Comparison of ENCODE assay signal across 8 cellular contexts in the genomic region with DNA sequence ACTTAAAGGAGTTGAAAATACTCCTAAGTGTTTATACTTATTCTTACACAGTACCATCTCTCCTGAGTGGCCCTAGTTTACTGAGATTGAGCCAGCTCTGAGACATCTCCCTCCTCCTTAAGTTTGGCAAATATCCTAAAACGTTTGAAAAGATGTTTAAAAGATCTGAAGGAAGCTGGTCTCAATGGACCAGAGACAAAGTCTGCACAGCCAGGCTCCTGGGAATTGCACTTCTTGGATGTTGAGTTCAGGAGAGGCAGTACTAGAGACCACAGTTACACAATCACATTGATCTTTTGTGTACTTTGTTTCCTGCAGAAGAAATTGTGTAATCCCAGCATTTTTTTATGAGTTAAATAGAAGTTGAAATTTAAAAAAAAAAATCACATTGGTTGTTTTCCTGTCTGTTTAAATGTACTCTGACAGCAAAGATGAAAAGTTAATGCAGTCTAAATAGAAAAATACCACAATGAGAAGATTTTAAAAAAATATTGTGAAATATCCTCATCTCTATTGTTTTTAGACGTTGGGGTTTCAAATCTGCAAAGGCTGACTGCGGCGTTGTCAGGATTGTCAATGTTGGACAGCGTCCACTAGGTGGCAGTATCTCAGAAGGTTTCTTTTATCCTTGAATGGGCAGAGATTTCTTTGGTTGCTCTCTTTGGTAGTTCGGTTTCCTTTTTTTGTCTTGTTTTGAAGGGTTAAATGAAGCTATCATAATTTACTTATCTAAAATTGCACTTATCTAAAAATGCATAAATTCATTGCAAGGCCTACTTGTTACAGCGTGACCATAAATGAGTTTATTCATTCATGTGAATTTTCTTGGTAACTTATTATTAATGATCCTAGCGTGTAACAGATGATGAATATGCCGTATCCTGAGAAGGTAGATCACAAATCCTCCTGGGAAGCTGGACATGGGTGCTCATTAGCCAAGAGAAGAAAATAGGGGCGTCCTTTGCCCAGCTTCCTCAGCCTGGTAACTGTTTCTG. TPM values are rescaled to one million over a fixed set of nuclear protein-coding genes. Genes with fewer than 3 reads are reported as not detected.
DNase-seq lines count a peak whose midpoint lies in the region; ATAC-seq, FAIRE-seq and TF ChIP-seq lines count a peak whose summit lies in the region.

No MANE protein-coding gene starts in this region.

- H3K9me3 ChIP-seq in DOHH2 (ENCODE audit: control insufficient read depth, insufficient read depth, low read length) (no peaks in the 10 kb centered on the region), endothelial cell of umbilical vein (replicated peaks; ENCODE audit: control insufficient read depth, insufficient read depth, low read length) (no peaks in the 10 kb centered on the region), mucosa of descending colon (no peaks in the 10 kb centered on the region)

- H3K79me2 ChIP-seq in DOHH2 (ENCODE audit: control insufficient read depth, low read length) (no peaks in the 10 kb centered on the region), endothelial cell of umbilical vein (ENCODE audit: control insufficient read depth, insufficient read depth, low read length) (no peaks in the 10 kb centered on the region)

- H3K36me3 ChIP-seq in DOHH2 (ENCODE audit: control insufficient read depth, low read length) (no peaks in the 10 kb centered on the region), endothelial cell of umbilical vein (ENCODE audit: control insufficient read depth in 2 of 2, extremely low read depth in 1 of 2, insufficient read depth in 2 of 2, low read length in 2 of 2) (no peaks in the 10 kb centered on the region), mucosa of descending colon (ENCODE audit: low read depth) (no peaks in the 10 kb centered on the region)

- no peak overlapping the region for H3K9ac ChIP-seq in endothelial cell of umbilical vein (replicated peaks; ENCODE audit: extremely low read depth, insufficient read depth, low read length)

- CTCF ChIA-PET in activated CD8-positive, alpha-beta T cell treated with anti-CD3 and anti-CD28 coated beads, Interleukin-2, amount 10 ng/mL, durations not matched to agents 7 days and 5 days (lab: Charles Lee): interaction anchor here (0.6 to 2.0 kb wide), 22 partner anchors 11 to 1931 kb away, joined by 3 to 14 read pairs (median 3); no protein-coding TSS in a partner anchor
- CTCF ChIA-PET in endothelial cell of umbilical vein (lab: Charles Lee): interaction anchor here (0.6 to 3.8 kb wide), 20 partner anchors 9 to 1284 kb away, joined by 3 to 29 read pairs (median 3); no protein-coding TSS in a partner anchor

- DNase-seq in NCI-H748 (lab: John Stamatoyannopoulos, UW; ENCODE audit: unreplicated experiment) (peak; percentile 70), endothelial cell of umbilical vein (ENCODE audit: low read depth, low spot score) (peak; percentile 62), mucosa of descending colon (peak in 1 of 3 donors; percentile 67)
- peak; percentile 72 for DNase-seq in activated CD8-positive, alpha-beta T cell treated with anti-CD3 and anti-CD28 coated beads, Interleukin-2, amount 10 ng/mL, durations not matched to agents 7 days and 5 days
- DNase-seq in stimulated activated naive CD8-positive, alpha-beta T cell treated with anti-CD3 and anti-CD28 coated beads, Interleukin-15, amount 100 ng/mL, for 72 hours: peak; percentile 30 to 45

- no peak overlapping the region for H3K27ac Mint-ChIP-seq in activated CD8-positive, alpha-beta T cell treated with anti-CD3 and anti-CD28 coated beads, Interleukin-2, amount 10 ng/mL, durations not matched to agents 7 days and 5 days
- no peak overlapping the region for H3K27ac Mint-ChIP-seq in stimulated activated naive CD8-positive, alpha-beta T cell treated with anti-CD3 and anti-CD28 coated beads, Interleukin-15, amount 100 ng/mL, for 72 hours

- H3K4me1 Mint-ChIP-seq in activated CD8-positive, alpha-beta T cell treated with anti-CD3 and anti-CD28 coated beads, Interleukin-2, amount 10 ng/mL, durations not matched to agents 7 days and 5 days (ENCODE audit: low read depth): no peaks in the 10 kb centered on the region
- H3K4me1 Mint-ChIP-seq in stimulated activated naive CD8-positive, alpha-beta T cell treated with anti-CD3 and anti-CD28 coated beads, Interleukin-15, amount 100 ng/mL, for 72 hours: peaks cover 4% of the 10 kb centered on the region

- peak; percentile 76 for TF ChIP-seq CTCF in DOHH2 (IDR thresholded peaks at IDR 0.05; ENCODE audit: low read depth, low read length, poor library complexity, severe bottlenecking)
- peak; percentile 72 to 75 for TF ChIP-seq CTCF in endothelial cell of umbilical vein (IDR thresholded peaks at IDR 0.05; ENCODE audit: extremely low read depth in 1 of 2, insufficient read depth in 1 of 2, low read depth in 1 of 2, low read length in 2 of 2)
- TF ChIP-seq CTCF in mucosa of descending colon (IDR thresholded peaks at IDR 0.05): peak; percentile 62

- H3K9me3 Mint-ChIP-seq in activated CD8-positive, alpha-beta T cell treated with anti-CD3 and anti-CD28 coated beads, Interleukin-2, amount 10 ng/mL, durations not matched to agents 7 days and 5 days (ENCODE audit: insufficient read depth): no peaks in the 10 kb centered on the region
- H3K9me3 Mint-ChIP-seq in stimulated activated naive CD8-positive, alpha-beta T cell treated with anti-CD3 and anti-CD28 coated beads, Interleukin-15, amount 100 ng/mL, for 72 hours: no peaks in the 10 kb centered on the region

- BruUV-seq in endothelial cell of umbilical vein (replicated peaks; lab: Mats Ljungman, UMichigan): no TSS peak

- dilution Hi-C loops in endothelial cell of umbilical vein (cut with MboI; ENCODE audit: extremely low pct_ligation_motif_present, low sequenced_read_pairs): no loop called here

- intact Hi-C loops in endothelial cell of umbilical vein (cut with micrococcal nuclease) (loop anchor here (1.0 to 10.0 kb wide), 4 partner anchors 230 to 1280 kb away; no protein-coding TSS in a partner anchor), mucosa of descending colon (cut with DNase I, micrococcal nuclease) (no loop called here)

- H3K36me3 Mint-ChIP-seq in activated CD8-positive, alpha-beta T cell treated with anti-CD3 and anti-CD28 coated beads, Interleukin-2, amount 10 ng/mL, durations not matched to agents 7 days and 5 days (ENCODE audit: low read depth): no peaks in the 10 kb centered on the region

- no peak overlapping the region for H3K4me3 Mint-ChIP-seq in activated CD8-positive, alpha-beta T cell treated with anti-CD3 and anti-CD28 coated beads, Interleukin-2, amount 10 ng/mL, durations not matched to agents 7 days and 5 days
- no peak overlapping the region for H3K4me3 Mint-ChIP-seq in stimulated activated naive CD8-positive, alpha-beta T cell treated with anti-CD3 and anti-CD28 coated beads, Interleukin-15, amount 100 ng/mL, for 72 hours

- POLR2A ChIA-PET in activated CD8-positive, alpha-beta T cell treated with anti-CD3 and anti-CD28 coated beads, Interleukin-2, amount 10 ng/mL, durations not matched to agents 7 days and 5 days (lab: Charles Lee): interaction anchor here (1.0 kb wide), 1 partner anchor 202 kb away, joined by 3 read pairs; no protein-coding TSS in a partner anchor
- POLR2A ChIA-PET in endothelial cell of umbilical vein (lab: Charles Lee): no interaction called here

- no peaks in the 10 kb centered on the region for H3K9me1 ChIP-seq in endothelial cell of umbilical vein (replicated peaks; ENCODE audit: control insufficient read depth, extremely low read depth, insufficient read depth, low read length)

- H3K4me3 ChIP-seq in DOHH2 (ENCODE audit: low read length): no peak overlapping the region
- H3K4me3 ChIP-seq in endothelial cell of umbilical vein (replicated peaks in 1 of 3; ENCODE audit: insufficient read depth in 1 of 3, low read depth in 1 of 3, low read length in 3 of 3): no peak overlapping the region
- H3K4me3 ChIP-seq in mucosa of descending colon: no peak overlapping the region

- no peaks in the 10 kb centered on the region for H3K27me3 ChIP-seq in DOHH2 (ENCODE audit: control insufficient read depth, low read length)
- peaks cover 3 to 10% of the 10 kb centered on the region in 2 experiments for H3K27me3 ChIP-seq in endothelial cell of umbilical vein (ENCODE audit: control insufficient read depth in 2 of 2, insufficient read depth in 2 of 2, low read length in 2 of 2)

- H3K4me1 ChIP-seq in DOHH2 (ENCODE audit: control insufficient read depth, low read length): no peaks in the 10 kb centered on the region
- H3K4me1 ChIP-seq in endothelial cell of umbilical vein (ENCODE audit: control insufficient read depth, extremely low read depth, insufficient read depth, low read length): no peaks in the 10 kb centered on the region
- H3K4me1 ChIP-seq in mucosa of descending colon (ENCODE audit: low read depth): no peaks in the 10 kb centered on the region

- no peak overlapping the region for H3K27ac ChIP-seq in DOHH2 (ENCODE audit: low read depth, low read length)
- H3K27ac ChIP-seq in endothelial cell of umbilical vein (ENCODE audit: insufficient read depth, low read depth, low read length): no peak overlapping the region

- ATAC-seq in HG03108 (IDR thresholded peaks at IDR 0.05; ENCODE audit: unreplicated experiment) (peak; percentile 66), mucosa of descending colon (peak; percentile 88), HG02623 (IDR thresholded peaks at IDR 0.05; ENCODE audit: unreplicated experiment) (no peak)
- ATAC-seq in activated CD8-positive, alpha-beta T cell treated with anti-CD3 and anti-CD28 coated beads, Interleukin-2, amount 10 ng/mL, durations not matched to agents 7 days and 5 days: peak; percentile 51
- ATAC-seq in stimulated activated naive CD8-positive, alpha-beta T cell treated with anti-CD3 and anti-CD28 coated beads, Interleukin-15, amount 100 ng/mL, for 72 hours: no peak

- H3K9me2 ChIP-seq in DOHH2 (replicated peaks; ENCODE audit: control insufficient read depth, low read length): no peaks in the 10 kb centered on the region

- peak; percentile 67 for FAIRE-seq in endothelial cell of umbilical vein (lab: Jason Lieb, UNC)

- no peaks in the 10 kb centered on the region for H4K20me1 ChIP-seq in DOHH2 (ENCODE audit: control insufficient read depth, insufficient read depth, low read depth, low read length)
- no peaks in the 10 kb centered on the region for H4K20me1 ChIP-seq in endothelial cell of umbilical vein (replicated peaks; ENCODE audit: control insufficient read depth, extremely low read depth, insufficient read depth, low read length)

- no peaks in the 10 kb centered on the region for H3F3A ChIP-seq in DOHH2 (ENCODE audit: control insufficient read depth, insufficient read depth)

- H3K4me2 ChIP-seq in DOHH2 (ENCODE audit: low read length): no peak overlapping the region
- no peak overlapping the region for H3K4me2 ChIP-seq in endothelial cell of umbilical vein (ENCODE audit: insufficient read depth, low read length)

- TF ChIP-seq POLR2A in endothelial cell of umbilical vein (IDR thresholded peaks at IDR 0.05; ENCODE audit: low read depth, low read length): no peak

- no peak overlapping the region for H2AFZ ChIP-seq in endothelial cell of umbilical vein (ENCODE audit: low read depth, low read length)

- peaks cover 6% of the 10 kb centered on the region for H3K27me3 Mint-ChIP-seq in activated CD8-positive, alpha-beta T cell treated with anti-CD3 and anti-CD28 coated beads, Interleukin-2, amount 10 ng/mL, durations not matched to agents 7 days and 5 days (ENCODE audit: low read depth)
- peaks cover 49% of the 10 kb centered on the region for H3K27me3 Mint-ChIP-seq in stimulated activated naive CD8-positive, alpha-beta T cell treated with anti-CD3 and anti-CD28 coated beads, Interleukin-15, amount 100 ng/mL, for 72 hours

RNA-seq across cellular contexts. Expression of gene TNFSF11, which starts 20.9 kb away (rescaled TPM):
- total RNA-seq in activated CD8-positive, alpha-beta T cell treated with anti-CD3 and anti-CD28 coated beads, Interleukin-2, amount 10 ng/mL, durations not matched to agents 7 days and 5 days: under 1 TPM; 0.32 to 0.94 TPM
- total RNA-seq in endothelial cell of umbilical vein: not detected in 2 replicates
- polyA plus RNA-seq in endothelial cell of umbilical vein: not detected in 2 replicates
- not detected in 2 replicates for polyA plus RNA-seq in endothelial cell of umbilical vein (2011; cell fraction: cytosol; rRNA removed)
- not detected in 2 replicates for polyA plus RNA-seq in endothelial cell of umbilical vein (2011; cell fraction: nucleus; rRNA removed)
- not detected in 2 replicates for polyA plus RNA-seq in endothelial cell of umbilical vein (2012)
- polyA minus RNA-seq in endothelial cell of umbilical vein: not detected in 2 replicates
- polyA minus RNA-seq in endothelial cell of umbilical vein (2011; cell fraction: cytosol; rRNA and poly(A)+ RNA removed): not detected
- not detected in 2 replicates for polyA minus RNA-seq in endothelial cell of umbilical vein (2011; cell fraction: nucleus; rRNA and poly(A)+ RNA removed)
- total RNA-seq in mucosa of descending colon: under 1 TPM; 0.13 to 0.89 (median 0.38) TPM

Comparison
In these comparisons a context has a peak if more than half of its experiments do, and no peak if none do; other contexts are left out.
1. ATAC-seq: peak in HG03108 (single experiment), activated CD8-positive, alpha-beta T cell treated with anti-CD3 and anti-CD28 coated beads, Interleukin-2, amount 10 ng/mL, durations not matched to agents 7 days and 5 days (single experiment) and mucosa of descending colon (single experiment); none in stimulated activated naive CD8-positive, alpha-beta T cell treated with anti-CD3 and anti-CD28 coated beads, Interleukin-15, amount 100 ng/mL, for 72 hours (single experiment) and HG02623 (single experiment).
2. Peak in every context shown above with its lines, with median percentiles within 50 percentile points of each other: CTCF ChIP-seq.